22 cellular contexts compared by ENCODE assay signal in genomic region chr11:78469905-78470304, GRCh38. TPM values are rescaled to one million over a fixed set of nuclear protein-coding genes. Genes with fewer than 3 reads are reported as not detected.
A peak's percentile ranks its signal among the peaks of the same experiment; 100 is the strongest.
DNase-seq lines count a peak whose midpoint lies in the region; ATAC-seq, FAIRE-seq and TF ChIP-seq lines count a peak whose summit lies in the region.
"Had no signal": no experiment of that assay in that cellular context is flagged by ENCODE, and none has a peak within 500 bp of the region (broad histone marks: within the 10 kb centered on the region; RNA-seq: fewer than 3 reads in every experiment).

No MANE protein-coding gene starts in this region.

- no peak for ATAC-seq in activated B cell treated with CpG ODN at 0.5 μM for 24 hours (ENCODE audit: low read depth)
- ATAC-seq in HG02759 (IDR thresholded peaks at IDR 0.05; ENCODE audit: unreplicated experiment): no peak
- ATAC-seq: activated CD8-positive, alpha-beta T cell treated with anti-CD3 and anti-CD28 coated beads, Interleukin-2, amount 10 ng/mL, durations not matched to agents 7 days and 5 days; psoas muscle had no signal

- no peak overlapping the region for H3K4me3 Mint-ChIP-seq in activated B cell treated with CpG ODN at 0.5 μM for 24 hours
- H3K4me3 Mint-ChIP-seq in glutamatergic neuron (ENCODE audit: unreplicated experiment): no peak overlapping the region
- no peak overlapping the region for H3K4me3 Mint-ChIP-seq in progenitor cell of endocrine pancreas (ENCODE audit: low read depth)
- H3K4me3 Mint-ChIP-seq: activated CD8-positive, alpha-beta T cell treated with anti-CD3 and anti-CD28 coated beads, Interleukin-2, amount 10 ng/mL, durations not matched to agents 7 days and 5 days; activated naive CD4-positive, alpha-beta T cell treated with anti-CD3 and anti-CD28 coated beads, Interleukin-2, amount 10 ng/mL, durations not matched to agents 7 days and 5 days; T-helper 1 cell treated with Interleukin-12 subunit alpha and Interleukin-12 subunit beta and Interleukin-4 antibody, amounts not matched to agents 30 μg/mL and 1 μg/mL, for 36 hours had no signal

- no peak overlapping the region for H3K4me3 ChIP-seq in foreskin fibroblast (ENCODE audit: low read depth in 1 of 2, low read length in 2 of 2)
- H3K4me3 ChIP-seq: ascending aorta, lung, psoas muscle had no signal

- H3K27me3 Mint-ChIP-seq in activated B cell treated with CpG ODN at 0.5 μM for 24 hours: no peaks in the 10 kb centered on the region
- peaks cover 3% of the 10 kb centered on the region for H3K27me3 Mint-ChIP-seq in glutamatergic neuron (ENCODE audit: unreplicated experiment)
- H3K27me3 Mint-ChIP-seq in progenitor cell of endocrine pancreas: no peaks in the 10 kb centered on the region
- H3K27me3 Mint-ChIP-seq: activated naive CD4-positive, alpha-beta T cell treated with anti-CD3 and anti-CD28 coated beads, Interleukin-2, amount 10 ng/mL, durations not matched to agents 7 days and 5 days had no signal

- no peak for TF ChIP-seq POLR2A in GM12891 (IDR thresholded peaks at IDR 0.05; ENCODE audit: low read depth, low read length)

- H3K27ac Mint-ChIP-seq in activated B cell treated with CpG ODN at 0.5 μM for 24 hours: peak overlapping the region; percentile 71
- H3K27ac Mint-ChIP-seq in glutamatergic neuron (ENCODE audit: unreplicated experiment): peak overlapping the region; percentile 36
- H3K27ac Mint-ChIP-seq in progenitor cell of endocrine pancreas: peak overlapping the region; percentile 26
- H3K27ac Mint-ChIP-seq: activated CD8-positive, alpha-beta T cell treated with anti-CD3 and anti-CD28 coated beads, Interleukin-2, amount 10 ng/mL, durations not matched to agents 7 days and 5 days; activated naive CD4-positive, alpha-beta T cell treated with anti-CD3 and anti-CD28 coated beads, Interleukin-2, amount 10 ng/mL, durations not matched to agents 7 days and 5 days; T-helper 1 cell treated with Interleukin-12 subunit alpha and Interleukin-12 subunit beta and Interleukin-4 antibody, amounts not matched to agents 30 μg/mL and 1 μg/mL, for 36 hours had no signal

- CTCF ChIA-PET in activated B cell treated with CpG ODN at 0.5 μM for 24 hours (lab: Charles Lee): interaction anchor here (1.3 kb wide), 1 partner anchor 94 kb away, joined by 3 read pairs; no protein-coding TSS in a partner anchor

- intact Hi-C loops in activated B cell treated with CpG ODN at 0.5 μM for 24 hours (cut with micrococcal nuclease): loop anchor here (5.0 kb wide), 1 partner anchor 92 kb away; no protein-coding TSS in a partner anchor

- peak; percentile 45 for FAIRE-seq in GM12891 (lab: Jason Lieb, UNC)
- FAIRE-seq: small intestine had no signal

- H3K36me3 Mint-ChIP-seq in activated B cell treated with CpG ODN at 0.5 μM for 24 hours (ENCODE audit: low read depth) (peaks cover 13% of the 10 kb centered on the region), glutamatergic neuron (ENCODE audit: unreplicated experiment) (peaks cover 6% of the 10 kb centered on the region), progenitor cell of endocrine pancreas (ENCODE audit: insufficient read depth) (peaks cover 20% of the 10 kb centered on the region)

- TF ChIP-seq CTCF in activated B cell treated with CpG ODN at 0.5 μM for 24 hours (IDR thresholded peaks at IDR 0.05) (no peak), glutamatergic neuron (IDR thresholded peaks at IDR 0.05; ENCODE audit: partially characterized antibody, unreplicated experiment) (no peak), progenitor cell of endocrine pancreas (IDR thresholded peaks at IDR 0.05; ENCODE audit: unreplicated experiment) (no peak), foreskin fibroblast (IDR thresholded peaks at IDR 0.05; ENCODE audit: low read depth, low read length) (no peak)

- POLR2A ChIA-PET in activated B cell treated with CpG ODN at 0.5 μM for 24 hours (lab: Charles Lee): interaction anchor here (1.2 kb wide), 1 partner anchor 52 kb away, joined by 3 read pairs; the partner anchor contains the start of gene GAB2

- H3K4me1 Mint-ChIP-seq in activated B cell treated with CpG ODN at 0.5 μM for 24 hours: peaks cover 28% of the 10 kb centered on the region
- H3K4me1 Mint-ChIP-seq in glutamatergic neuron (ENCODE audit: low read depth, unreplicated experiment): peaks cover 4% of the 10 kb centered on the region
- H3K4me1 Mint-ChIP-seq in progenitor cell of endocrine pancreas (ENCODE audit: low read depth): peaks cover 12% of the 10 kb centered on the region

- DNase-seq in GM12891 (ENCODE audit: insufficient read length, low spot score) (no peak), activated B cell treated with CpG ODN at 0.5 μM for 24 hours (no peak), glutamatergic neuron (no peak), progenitor cell of endocrine pancreas (ENCODE audit: low spot score, unreplicated experiment) (no peak), foreskin fibroblast (no peak), OCI-M2 (lab: John Stamatoyannopoulos, UW; ENCODE audit: unreplicated experiment) (no peak), iPS-NIHi7 (ENCODE audit: extremely low spot score) (no peak)
- DNase-seq: activated CD8-positive, alpha-beta T cell treated with anti-CD3 and anti-CD28 coated beads, Interleukin-2, amount 10 ng/mL, durations not matched to agents 7 days and 5 days; activated naive CD4-positive, alpha-beta T cell treated with anti-CD3 and anti-CD28 coated beads, Interleukin-2, amount 10 ng/mL, durations not matched to agents 7 days and 5 days; activated T-cell treated with anti-CD3 and anti-CD28 coated beads, Interleukin-2, amount 50 U/mL, for 48 hours; cerebellar nuclear complex; hippocampal formation; islet precursor cell; NCI-H2081 treated with DMSO at 0.1 percent for 48 hours; NCI-H526; psoas muscle; small intestine; stimulated activated CD4-positive, alpha-beta T cell treated with anti-CD3 and anti-CD28 coated beads, Interleukin-2, amount 100 ng/mL, for 48 hours had no signal

- H3K9me3 Mint-ChIP-seq in activated B cell treated with CpG ODN at 0.5 μM for 24 hours (no peaks in the 10 kb centered on the region), glutamatergic neuron (ENCODE audit: unreplicated experiment) (no peaks in the 10 kb centered on the region), progenitor cell of endocrine pancreas (ENCODE audit: low read depth) (no peaks in the 10 kb centered on the region)
- H3K9me3 Mint-ChIP-seq: activated naive CD4-positive, alpha-beta T cell treated with anti-CD3 and anti-CD28 coated beads, Interleukin-2, amount 10 ng/mL, durations not matched to agents 7 days and 5 days had no signal

TF ChIP-seq in GM12891, 5 proteins besides CTCF, POLR2A, EP300 and RAD21:
- no peak for TF ChIP-seq TAF1 (IDR thresholded peaks at IDR 0.05; ENCODE audit: low read depth, low read length)
- no peak for TF ChIP-seq POLR2AphosphoS5 (IDR thresholded peaks at IDR 0.05; ENCODE audit: low read depth, low read length)
- TF ChIP-seq POU2F2 (IDR thresholded peaks at IDR 0.05; ENCODE audit: low read depth, low read length): no peak
- no peak for TF ChIP-seq SPI1 (IDR thresholded peaks at IDR 0.05; ENCODE audit: low read depth, low read length)
- no peak for TF ChIP-seq PAX5 (IDR thresholded peaks at IDR 0.05; ENCODE audit: insufficient read depth, low read length, severe bottlenecking)

RNA-seq across cellular contexts. Expression of gene GAB2, which starts 52.3 kb away (rescaled TPM):
- 3.8 TPM for polyA plus RNA-seq in GM12891 (2012; ENCODE audit: low read depth, missing spikeins)
- total RNA-seq in activated B cell treated with CpG ODN at 0.5 μM for 24 hours (22.4 and 22.7 TPM in 2 replicates), glutamatergic neuron (ENCODE audit: unreplicated experiment) (87.9 TPM), progenitor cell of endocrine pancreas (33.6 and 37.6 TPM in 2 replicates)
